19 cellular contexts compared by ENCODE assay signal in genomic region chr5:169895876-169896275, GRCh38.
DNase-seq lines count a peak whose midpoint lies in the region; ATAC-seq and TF ChIP-seq lines count a peak whose summit lies in the region.
"Had no signal": no experiment of that assay in that cellular context is flagged by ENCODE, and none has a peak within 500 bp of the region (broad histone marks: within the 10 kb centered on the region; RNA-seq: fewer than 3 reads in every experiment).

No MANE protein-coding gene starts in this region.

- H3K79me2 ChIP-seq in fibroblast of lung (ENCODE audit: control insufficient read depth, insufficient read depth, low read length): no peaks in the 10 kb centered on the region

- TF ChIP-seq CTCF in AG10803 (conservative IDR thresholded peaks at IDR 0.05; ENCODE audit: low read length) (no peak), fibroblast of lung (conservative IDR thresholded peaks at IDR 0.05 in 1 of 2, IDR thresholded peaks at IDR 0.05 in 1 of 2; ENCODE audit: low read depth in 1 of 2, low read length in 2 of 2) (no peak), ascending aorta (IDR thresholded peaks at IDR 0.05) (no peak)

- DNase-seq in AG10803 (ENCODE audit: low read depth) (peak; percentile 65), MG63 (peak; percentile 95), fibroblast of lung (ENCODE audit: low read depth in 2 of 2) (peak; percentile 24 to 73), medulla oblongata (ENCODE audit: extremely low spot score) (peak; percentile 93), ascending aorta (ENCODE audit: low spot score in 2 of 2) (no peak), NCI-H526 (lab: John Stamatoyannopoulos, UW) (no peak)
- DNase-seq: activated CD4-positive, alpha-beta T cell treated with anti-CD3 and anti-CD28 coated beads for 36 hours; AML-193; HCEC 1CT; mucosa of descending colon; NCI-H1694 treated with DMSO at 0.1 percent for 48 hours; NCI-H446; SIG-M5; stimulated activated CD4-positive, alpha-beta T cell treated with anti-CD3 and anti-CD28 coated beads, Interleukin-4, amount 100 ng/mL, for 1 hour; stimulated activated CD8-positive, alpha-beta memory T cell treated with anti-CD3 and anti-CD28 coated beads, Interleukin-4, amount 100 ng/mL, for 48 hours had no signal

- no peaks in the 10 kb centered on the region for H4K20me1 ChIP-seq in fibroblast of lung (ENCODE audit: control insufficient read depth, extremely low read depth, insufficient read depth, low read length)

- H3K4me2 ChIP-seq in fibroblast of lung (ENCODE audit: extremely low read depth, insufficient read depth, low read length): peak overlapping the region; percentile 56

- H3K27me3 ChIP-seq in MG63 (no peaks in the 10 kb centered on the region), fibroblast of lung (ENCODE audit: control insufficient read depth, insufficient read depth, low read length) (no peaks in the 10 kb centered on the region), ascending aorta (no peaks in the 10 kb centered on the region)
- H3K27me3 ChIP-seq: thyroid gland had no signal

- H3K4me1 ChIP-seq in fibroblast of lung (ENCODE audit: control insufficient read depth, extremely low read depth, insufficient read depth, low read length) (peaks cover 3% of the 10 kb centered on the region), ascending aorta (no peaks in the 10 kb centered on the region)
- H3K4me1 ChIP-seq: thyroid gland had no signal

- H3K27ac ChIP-seq in fibroblast of lung (ENCODE audit: insufficient read depth, low read length) (no peak overlapping the region), ascending aorta (no peak overlapping the region)
- H3K27ac ChIP-seq: heart left ventricle, thyroid gland had no signal

- H3K9me3 ChIP-seq in MG63: no peaks in the 10 kb centered on the region
- H3K9me3 ChIP-seq in fibroblast of lung (ENCODE audit: control insufficient read depth, insufficient read depth, low read depth, low read length): no peaks in the 10 kb centered on the region
- H3K9me3 ChIP-seq in ascending aorta: no peaks in the 10 kb centered on the region
- H3K9me3 ChIP-seq: heart left ventricle, mucosa of descending colon, thyroid gland had no signal

- H3K4me3 ChIP-seq in AG10803 (ENCODE audit: low read length): no peak overlapping the region
- no peak overlapping the region for H3K4me3 ChIP-seq in MG63
- H3K4me3 ChIP-seq in fibroblast of lung (replicated peaks in 1 of 4; ENCODE audit: control extremely low read depth in 1 of 4, insufficient read depth in 1 of 4, low read depth in 3 of 4, low read length in 4 of 4): no peak overlapping the region
- H3K4me3 ChIP-seq in ascending aorta: no peak overlapping the region
- H3K4me3 ChIP-seq: heart left ventricle, mucosa of descending colon, thyroid gland had no signal

- intact Hi-C loops in ascending aorta (cut with DNase I): no loop called here

- H3K9ac ChIP-seq in fibroblast of lung (ENCODE audit: insufficient read depth, low read length): no peak overlapping the region

- H2AFZ ChIP-seq in fibroblast of lung (ENCODE audit: low read length): peak overlapping the region; percentile 4

- ATAC-seq in HG03571 (IDR thresholded peaks at IDR 0.05; ENCODE audit: unreplicated experiment) (no peak), HG03139 (IDR thresholded peaks at IDR 0.05; ENCODE audit: unreplicated experiment) (no peak)
- ATAC-seq: activated CD4-positive, alpha-beta T cell treated with anti-CD3 and anti-CD28 coated beads for 36 hours; mucosa of descending colon had no signal

- H3K36me3 ChIP-seq in MG63 (peaks cover 14% of the 10 kb centered on the region), fibroblast of lung (ENCODE audit: control insufficient read depth, insufficient read depth, low read length) (no peaks in the 10 kb centered on the region), ascending aorta (no peaks in the 10 kb centered on the region)
- H3K36me3 ChIP-seq: heart left ventricle, thyroid gland had no signal

Comparison
In these comparisons a context has a peak if more than half of its experiments do, and no peak if none do; other contexts are left out.
1. DNase-seq: peak in AG10803 (single experiment), MG63 (single experiment), fibroblast of lung (2 of 2) and medulla oblongata (single experiment); none in ascending aorta (0 of 2) and NCI-H526 (0 of 2).